Comparison of ENCODE assay signal across 13 cellular contexts in genomic region chr2:7011376-7012083, GRCh38.
DNase-seq lines count a peak whose midpoint lies in the region; ATAC-seq, FAIRE-seq and TF ChIP-seq lines count a peak whose summit lies in the region.
"Had no signal": no experiment of that assay in that cellular context is flagged by ENCODE, and none has a peak within 500 bp of the region (broad histone marks: within the 10 kb centered on the region; RNA-seq: fewer than 3 reads in every experiment).

No MANE protein-coding gene starts in this region.

- H4K20me1 ChIP-seq in astrocyte (ENCODE audit: insufficient read depth, low read length) = no peaks in the 10 kb centered on the region

- TF ChIP-seq POLR2A in H54 (IDR thresholded peaks at IDR 0.05; ENCODE audit: low read depth, low read length) (no peak), transverse colon (IDR thresholded peaks at IDR 0.05) (no peak)

- H3K9ac ChIP-seq in astrocyte (ENCODE audit: low read length) = peak overlapping the region; percentile 84
- H3K9ac ChIP-seq: KMS-11 had no signal

- H3K4me3 ChIP-seq in astrocyte (ENCODE audit: insufficient read depth, low read depth, low read length) = peak overlapping the region; percentile 7
- no peak overlapping the region for H3K4me3 ChIP-seq in transverse colon
- H3K4me3 ChIP-seq: thyroid gland had no signal

- H3K36me3 Mint-ChIP-seq in astrocyte (ENCODE audit: low read depth, unreplicated experiment) = peaks cover 4% of the 10 kb centered on the region

- H3K4me1 ChIP-seq in astrocyte (ENCODE audit: insufficient read depth, low read length) (peaks cover 71% of the 10 kb centered on the region), transverse colon (peaks cover 0 to 20% (median 13%) of the 10 kb centered on the region in 4 donors)

- H3K9me3 ChIP-seq in astrocyte (ENCODE audit: insufficient read depth, low read depth, low read length) (no peaks in the 10 kb centered on the region), transverse colon (no peaks in the 10 kb centered on the region)
- H3K9me3 ChIP-seq: thyroid gland had no signal

- H2AFZ ChIP-seq in astrocyte (ENCODE audit: low read depth, low read length) = no peak overlapping the region

- FAIRE-seq in H54 (lab: Jason Lieb, UNC) (peak; percentile 60), astrocyte (lab: Jason Lieb, UNC) (peak; percentile 71)

- H3K36me3 ChIP-seq in astrocyte (ENCODE audit: insufficient read depth, low read length) (no peaks in the 10 kb centered on the region), transverse colon (no peaks in the 10 kb centered on the region)
- H3K36me3 ChIP-seq: thyroid gland had no signal

- no peak for ATAC-seq in GM21381 (IDR thresholded peaks at IDR 0.05; ENCODE audit: unreplicated experiment)

- H3K27ac ChIP-seq in astrocyte (ENCODE audit: low read depth, low read length) = peak overlapping the region; percentile 97
- peak overlapping the region in 1 of 4 donors; percentile 38 for H3K27ac ChIP-seq in transverse colon
- H3K27ac ChIP-seq: epithelial cell of prostate, KMS-11, thyroid gland had no signal

- 84 to 86% methylated on average over 5 to 7 of the region's 7 CpGs for whole genome bisulfite sequencing in transverse colon (ENCODE audit: low coverage in 1 of 2), 2 donors

- DNase-seq in AG09319 (ENCODE audit: extremely low read depth, low read depth) = peak; percentile 68
- no peak for DNase-seq in H54 (ENCODE audit: insufficient read length, low spot score)
- DNase-seq in astrocyte (ENCODE audit: low read depth) = peak; percentile 100
- peak; percentile 7 for DNase-seq in midbrain (lab: John Stamatoyannopoulos, UW)
- DNase-seq in transverse colon = no peak
- DNase-seq in G401 (ENCODE audit: low spot score) = no peak
- no peak for DNase-seq in NCI-H82 treated with DMSO at 0.1 percent for 48 hours (lab: John Stamatoyannopoulos, UW; ENCODE audit: unreplicated experiment)
- DNase-seq: DMS79, NCI-H526 treated with DMSO at 0.1 percent for 48 hours, thyroid gland had no signal

- peak overlapping the region; percentile 67 for H3K4me2 ChIP-seq in astrocyte (ENCODE audit: low read length)
- H3K4me2 ChIP-seq: KMS-11 had no signal

- in situ Hi-C loops in transverse colon (cut with MboI; ENCODE audit: low pct_ligation_motif_present in 1 of 4, low pct_unique_long_range_greater_than_20kb in 1 of 4, low sequenced_read_pairs in 3 of 4) = loop anchor here in 1 of 4 donors (25.0 kb wide), 1 partner anchor 99 kb away; the partner anchor contains the start of gene RNF144A
- in situ Hi-C loops in G401 (cut with HindIII; ENCODE audit: low sequenced_read_pairs) = no loop called here

- no peak overlapping the region for H3K27ac Mint-ChIP-seq in astrocyte (ENCODE audit: unreplicated experiment)

- H3K9me3 Mint-ChIP-seq in astrocyte (ENCODE audit: unreplicated experiment) = peaks cover 2% of the 10 kb centered on the region

- no peaks in the 10 kb centered on the region for H3K27me3 Mint-ChIP-seq in astrocyte (ENCODE audit: low read depth, unreplicated experiment)

- intact Hi-C loops in transverse colon (cut with DNase I; ENCODE audit: low total_unique reads) = loop anchor here (10.0 kb wide), 1 partner anchor 97 kb away; the partner anchor contains the start of gene RNF144A

- peaks cover 47% of the 10 kb centered on the region for H3K4me1 Mint-ChIP-seq in astrocyte (ENCODE audit: low read depth, unreplicated experiment)

- H3K79me2 ChIP-seq in astrocyte (ENCODE audit: insufficient read depth, low read length) = no peaks in the 10 kb centered on the region

- H3K27me3 ChIP-seq in astrocyte (ENCODE audit: insufficient read depth, low read length) (no peaks in the 10 kb centered on the region), transverse colon (no peaks in the 10 kb centered on the region)
- H3K27me3 ChIP-seq: thyroid gland had no signal

- no peak for TF ChIP-seq CTCF in AG09319 (IDR thresholded peaks at IDR 0.05; ENCODE audit: low read depth, low read length)
- no peak for TF ChIP-seq CTCF in astrocyte (IDR thresholded peaks at IDR 0.05; ENCODE audit: insufficient read depth, low read depth, low read length)
- TF ChIP-seq CTCF in transverse colon (IDR thresholded peaks at IDR 0.05) = no peak

- TF ChIP-seq EP300 in transverse colon (IDR thresholded peaks at IDR 0.05; ENCODE audit: low read depth) = no peak

- H3K4me3 Mint-ChIP-seq in astrocyte (ENCODE audit: unreplicated experiment) = no peak overlapping the region

Comparison
In these comparisons a context has a peak if more than half of its experiments do, and no peak if none do; other contexts are left out.
1. DNase-seq: peak in AG09319 (single experiment), astrocyte (single experiment) and midbrain (single experiment); none in H54 (single experiment), transverse colon (single experiment), G401 (single experiment) and NCI-H82 treated with DMSO at 0.1 percent for 48 hours (single experiment).